ENCODE assay signal across 22 cellular contexts in the genomic region with DNA sequence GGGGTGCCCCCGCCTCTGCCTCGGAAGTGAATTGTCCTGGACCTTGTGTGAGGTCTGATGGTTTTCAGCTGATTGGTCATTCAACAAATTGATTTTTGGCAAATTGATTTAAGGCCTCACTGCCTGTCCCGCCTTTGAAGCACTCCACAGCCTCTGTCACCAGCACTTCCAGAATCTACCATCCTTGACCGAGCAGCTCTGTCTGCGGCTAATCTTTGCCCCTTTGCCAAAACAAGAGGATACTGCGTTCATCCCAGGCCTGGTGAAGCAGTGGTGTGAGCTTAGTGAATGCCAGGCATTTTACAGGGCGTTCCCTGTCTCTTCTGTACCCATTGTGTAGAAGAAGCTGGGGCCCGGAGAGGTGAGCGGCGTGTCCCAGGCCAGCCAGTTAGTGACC.
"Had no signal": no experiment of that assay in that cellular context is flagged by ENCODE, and none has a peak within 500 bp of the region (broad histone marks: within the 10 kb centered on the region; RNA-seq: fewer than 3 reads in every experiment).

No MANE protein-coding gene starts in this region.

- H3K36me3 ChIP-seq: cardiac muscle cell, prostate gland, transverse colon, vagina had no signal

- H3K9me3 Mint-ChIP-seq: activated CD4-positive, alpha-beta memory T cell treated with anti-CD3 and anti-CD28 coated beads, Interleukin-2, amount 10 ng/mL, durations not matched to agents 7 days and 5 days; activated naive CD8-positive, alpha-beta T cell treated with anti-CD3 and anti-CD28 coated beads, Interleukin-2, amount 10 ng/mL, durations not matched to agents 7 days and 5 days; activated T-helper 17 cell treated with anti-CD3 and anti-CD28 coated beads, Interleukin-2, amount 50 U/mL, for 72 hours; effector memory CD8-positive, alpha-beta T cell; naive thymus-derived CD4-positive, alpha-beta T cell had no signal

- H3K36me3 Mint-ChIP-seq: activated CD8-positive, alpha-beta memory T cell treated with anti-CD3 and anti-CD28 coated beads, Interleukin-2, amount 10 ng/mL, durations not matched to agents 7 days and 5 days; activated naive CD8-positive, alpha-beta T cell treated with anti-CD3 and anti-CD28 coated beads, Interleukin-2, amount 10 ng/mL, durations not matched to agents 7 days and 5 days; naive thymus-derived CD4-positive, alpha-beta T cell had no signal

- H3K4me3 ChIP-seq: cardiac muscle cell, prostate gland, transverse colon, vagina had no signal

- H3K4me1 ChIP-seq: prostate gland, vagina had no signal

- DNase-seq: activated B cell treated with CpG ODN at 0.5 μM for 24 hours; activated CD4-positive, alpha-beta memory T cell treated with anti-CD3 and anti-CD28 coated beads, Interleukin-2, amount 10 ng/mL, durations not matched to agents 7 days and 5 days; activated CD4-positive, alpha-beta T cell treated with anti-CD3 and anti-CD28 coated beads for 4 hours; activated CD8-positive, alpha-beta memory T cell treated with anti-CD3 and anti-CD28 coated beads, Interleukin-2, amount 10 ng/mL, durations not matched to agents 7 days and 5 days; activated naive CD4-positive, alpha-beta T cell treated with Interleukin-2 at 50 U/mL for 16 hours; activated naive CD8-positive, alpha-beta T cell treated with anti-CD3 and anti-CD28 coated beads, Interleukin-2, amount 10 ng/mL, durations not matched to agents 7 days and 5 days; activated T-cell treated with anti-CD3 and anti-CD28 coated beads, Interleukin-2, amount 50 U/mL, for 1 hour; amygdala; effector memory CD8-positive, alpha-beta T cell; left cardiac atrium; mesenchymal stem cell; naive thymus-derived CD4-positive, alpha-beta T cell; right cardiac atrium; stimulated activated CD4-positive, alpha-beta T cell treated with anti-CD3 and anti-CD28 coated beads, Interleukin-2, amount 100 ng/mL, for 24 hours; stimulated activated naive CD4-positive, alpha-beta T cell treated with Interleukin-2 at 50 U/mL for 16 hours; T-helper 2 cell; transverse colon had no signal

- H3K27ac Mint-ChIP-seq: activated B cell treated with CpG ODN at 0.5 μM for 24 hours; activated CD4-positive, alpha-beta memory T cell treated with anti-CD3 and anti-CD28 coated beads, Interleukin-2, amount 10 ng/mL, durations not matched to agents 7 days and 5 days; activated CD8-positive, alpha-beta memory T cell treated with anti-CD3 and anti-CD28 coated beads, Interleukin-2, amount 10 ng/mL, durations not matched to agents 7 days and 5 days; activated naive CD8-positive, alpha-beta T cell treated with anti-CD3 and anti-CD28 coated beads, Interleukin-2, amount 10 ng/mL, durations not matched to agents 7 days and 5 days; activated T-helper 17 cell treated with anti-CD3 and anti-CD28 coated beads, Interleukin-2, amount 50 U/mL, for 72 hours; dendritic cell treated with granulocyte-macrophage colony-stimulating factor and Interleukin-4, amounts not matched to agents 40 ng/mL and 50 ng/mL, for 4 days; naive thymus-derived CD4-positive, alpha-beta T cell had no signal

- H3K9me3 ChIP-seq: prostate gland, transverse colon, vagina had no signal

- ATAC-seq: activated CD8-positive, alpha-beta memory T cell treated with anti-CD3 and anti-CD28 coated beads, Interleukin-2, amount 10 ng/mL, durations not matched to agents 7 days and 5 days; activated T-helper 17 cell treated with anti-CD3 and anti-CD28 coated beads, Interleukin-2, amount 50 U/mL, for 72 hours; effector memory CD8-positive, alpha-beta T cell; left cardiac atrium; naive thymus-derived CD4-positive, alpha-beta T cell; right cardiac atrium had no signal

- H3K27me3 ChIP-seq: cardiac muscle cell, transverse colon, vagina had no signal

- H3K4me1 Mint-ChIP-seq: activated B cell treated with CpG ODN at 0.5 μM for 24 hours; activated CD4-positive, alpha-beta memory T cell treated with anti-CD3 and anti-CD28 coated beads, Interleukin-2, amount 10 ng/mL, durations not matched to agents 7 days and 5 days; activated CD8-positive, alpha-beta memory T cell treated with anti-CD3 and anti-CD28 coated beads, Interleukin-2, amount 10 ng/mL, durations not matched to agents 7 days and 5 days; activated naive CD8-positive, alpha-beta T cell treated with anti-CD3 and anti-CD28 coated beads, Interleukin-2, amount 10 ng/mL, durations not matched to agents 7 days and 5 days; activated T-helper 17 cell treated with anti-CD3 and anti-CD28 coated beads, Interleukin-2, amount 50 U/mL, for 72 hours had no signal

- H3K27me3 Mint-ChIP-seq: activated B cell treated with CpG ODN at 0.5 μM for 24 hours; activated CD4-positive, alpha-beta memory T cell treated with anti-CD3 and anti-CD28 coated beads, Interleukin-2, amount 10 ng/mL, durations not matched to agents 7 days and 5 days; activated CD8-positive, alpha-beta memory T cell treated with anti-CD3 and anti-CD28 coated beads, Interleukin-2, amount 10 ng/mL, durations not matched to agents 7 days and 5 days; naive thymus-derived CD4-positive, alpha-beta T cell had no signal

- H3K27ac ChIP-seq: cardiac muscle cell, prostate gland, vagina had no signal

- H3K4me3 Mint-ChIP-seq: activated B cell treated with CpG ODN at 0.5 μM for 24 hours; activated CD4-positive, alpha-beta memory T cell treated with anti-CD3 and anti-CD28 coated beads, Interleukin-2, amount 10 ng/mL, durations not matched to agents 7 days and 5 days; activated CD8-positive, alpha-beta memory T cell treated with anti-CD3 and anti-CD28 coated beads, Interleukin-2, amount 10 ng/mL, durations not matched to agents 7 days and 5 days; activated naive CD8-positive, alpha-beta T cell treated with anti-CD3 and anti-CD28 coated beads, Interleukin-2, amount 10 ng/mL, durations not matched to agents 7 days and 5 days; activated T-helper 17 cell treated with anti-CD3 and anti-CD28 coated beads, Interleukin-2, amount 50 U/mL, for 72 hours; dendritic cell treated with granulocyte-macrophage colony-stimulating factor and Interleukin-4, amounts not matched to agents 40 ng/mL and 50 ng/mL, for 4 days; effector memory CD8-positive, alpha-beta T cell; naive thymus-derived CD4-positive, alpha-beta T cell had no signal
